In genomic region chr2:56232912-56233311, GRCh38 we compare ENCODE assay signal across 1 cellular context.
TF ChIP-seq lines count a peak whose summit lies in the region.

No MANE protein-coding gene starts in this region.

TF ChIP-seq in SK-N-SH treated with all-trans-retinoic acid at 6 μM for 48 hours, 23 proteins besides CTCF, POLR2A, EP300 and RAD21 (continued from another document):
- TF ChIP-seq POU6F1 (CRISPR knock-in tag; IDR thresholded peaks at IDR 0.05; ENCODE audit: borderline replicate concordance, low read depth): no peak
- TF ChIP-seq ESRRG (CRISPR knock-in tag; IDR thresholded peaks at IDR 0.05): no peak
